8 cellular contexts compared by ENCODE assay signal in genomic region chr4:139950568-139950967, GRCh38.
A peak's percentile ranks its signal among the peaks of the same experiment; 100 is the strongest.
DNase-seq lines count a peak whose midpoint lies in the region; ATAC-seq lines count a peak whose summit lies in the region.

No MANE protein-coding gene starts in this region.

- ATAC-seq in GM19452 (IDR thresholded peaks at IDR 0.05; ENCODE audit: unreplicated experiment) (peak; percentile 92), HG03442 (IDR thresholded peaks at IDR 0.05; ENCODE audit: unreplicated experiment) (peak; percentile 93)
- ATAC-seq in activated T-helper 17 cell treated with anti-CD3 and anti-CD28 coated beads, Interleukin-2, amount 50 U/mL, for 72 hours (replicated peaks): peak; percentile 89
- ATAC-seq in stimulated activated naive B cell treated with anti-CD40 and anti-IgM and Interleukin-4, amounts not matched to agents 10 μg/mL and 1 μg/mL and 100 μg/mL, for 72 hours (replicated peaks): peak; percentile 96 to 97

- no peaks in the 10 kb centered on the region for H3K9me3 Mint-ChIP-seq in activated T-helper 17 cell treated with anti-CD3 and anti-CD28 coated beads, Interleukin-2, amount 50 U/mL, for 72 hours
- H3K9me3 Mint-ChIP-seq in stimulated activated naive B cell treated with anti-CD40 and anti-IgM and Interleukin-4, amounts not matched to agents 10 μg/mL and 1 μg/mL and 100 μg/mL, for 72 hours: peaks cover 0 to 3% of the 10 kb centered on the region in 2 donors

- H3K4me3 Mint-ChIP-seq in activated T-helper 17 cell treated with anti-CD3 and anti-CD28 coated beads, Interleukin-2, amount 50 U/mL, for 72 hours: peak overlapping the region; percentile 61
- peak overlapping the region; percentile 24 to 44 for H3K4me3 Mint-ChIP-seq in stimulated activated naive B cell treated with anti-CD40 and anti-IgM and Interleukin-4, amounts not matched to agents 10 μg/mL and 1 μg/mL and 100 μg/mL, for 72 hours

- H3K27me3 Mint-ChIP-seq in activated T-helper 17 cell treated with anti-CD3 and anti-CD28 coated beads, Interleukin-2, amount 50 U/mL, for 72 hours: peaks cover 2% of the 10 kb centered on the region
- peaks cover 0 to 7% of the 10 kb centered on the region in 2 donors for H3K27me3 Mint-ChIP-seq in stimulated activated naive B cell treated with anti-CD40 and anti-IgM and Interleukin-4, amounts not matched to agents 10 μg/mL and 1 μg/mL and 100 μg/mL, for 72 hours

- peak; percentile 38 for DNase-seq in EL
- DNase-seq in stimulated activated naive B cell treated with anti-CD40 and anti-IgM and Interleukin-4, amounts not matched to agents 10 μg/mL and 1 μg/mL and 100 μg/mL, for 72 hours: peak; percentile 86
- DNase-seq in NCI-H187 (lab: John Stamatoyannopoulos, UW): no peak
- DNase-seq in NCI-H146 treated with DMSO at 0.1 percent for 48 hours (lab: John Stamatoyannopoulos, UW; ENCODE audit: unreplicated experiment): no peak
- no peak for DNase-seq in CD1c-positive myeloid dendritic cell (ENCODE audit: extremely low spot score)

- H3K4me1 Mint-ChIP-seq in activated T-helper 17 cell treated with anti-CD3 and anti-CD28 coated beads, Interleukin-2, amount 50 U/mL, for 72 hours: peaks cover 13% of the 10 kb centered on the region
- peaks cover 28 to 51% of the 10 kb centered on the region in 2 donors for H3K4me1 Mint-ChIP-seq in stimulated activated naive B cell treated with anti-CD40 and anti-IgM and Interleukin-4, amounts not matched to agents 10 μg/mL and 1 μg/mL and 100 μg/mL, for 72 hours

- H3K36me3 Mint-ChIP-seq in activated T-helper 17 cell treated with anti-CD3 and anti-CD28 coated beads, Interleukin-2, amount 50 U/mL, for 72 hours (ENCODE audit: low read depth): no peaks in the 10 kb centered on the region
- H3K36me3 Mint-ChIP-seq in stimulated activated naive B cell treated with anti-CD40 and anti-IgM and Interleukin-4, amounts not matched to agents 10 μg/mL and 1 μg/mL and 100 μg/mL, for 72 hours: peaks cover 2 to 5% of the 10 kb centered on the region in 2 donors

- H3K27ac Mint-ChIP-seq in activated T-helper 17 cell treated with anti-CD3 and anti-CD28 coated beads, Interleukin-2, amount 50 U/mL, for 72 hours: peak overlapping the region; percentile 88
- H3K27ac Mint-ChIP-seq in stimulated activated naive B cell treated with anti-CD40 and anti-IgM and Interleukin-4, amounts not matched to agents 10 μg/mL and 1 μg/mL and 100 μg/mL, for 72 hours: peak overlapping the region; percentile 73

Comparison
In these comparisons a context has a peak if more than half of its experiments do, and no peak if none do; other contexts are left out.
1. DNase-seq: peak in EL (single experiment) and stimulated activated naive B cell treated with anti-CD40 and anti-IgM and Interleukin-4, amounts not matched to agents 10 μg/mL and 1 μg/mL and 100 μg/mL, for 72 hours (single experiment); none in NCI-H187 (0 of 2), NCI-H146 treated with DMSO at 0.1 percent for 48 hours (single experiment) and CD1c-positive myeloid dendritic cell (single experiment).
2. Peak in every context shown above with its lines, with median percentiles within 50 percentile points of each other: ATAC-seq.